ENCODE assay signal across 8 cellular contexts in the genomic region with DNA sequence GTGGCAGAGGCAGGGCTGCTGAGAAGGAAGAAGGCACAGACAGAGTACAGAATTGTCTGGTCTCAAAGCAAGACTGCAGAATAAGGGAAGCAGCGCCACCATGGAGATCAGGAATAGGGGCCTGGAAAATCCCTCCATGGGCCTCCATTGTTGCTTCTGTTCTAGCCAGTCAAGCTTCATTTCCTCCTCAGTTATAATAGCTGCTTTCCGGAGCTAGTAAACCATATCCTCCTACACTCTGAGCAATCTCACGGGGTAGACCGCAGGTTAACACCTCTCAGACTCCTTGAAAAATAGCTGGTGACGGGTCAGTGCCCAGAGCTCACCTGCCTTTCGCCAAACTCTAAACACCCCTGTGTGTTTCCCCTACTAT. TPM values are rescaled to one million over a fixed set of nuclear protein-coding genes. Genes with fewer than 3 reads are reported as not detected.
DNase-seq lines count a peak whose midpoint lies in the region; ATAC-seq, FAIRE-seq and TF ChIP-seq lines count a peak whose summit lies in the region.

No MANE protein-coding gene starts in this region.

- no peaks in the 10 kb centered on the region for H3K4me1 ChIP-seq in neuronal stem cell (ENCODE audit: control insufficient read depth in 2 of 2, insufficient read depth in 1 of 2, low read depth in 1 of 2, low read length in 2 of 2)

- H4K8ac ChIP-seq in neuronal stem cell (ENCODE audit: low read depth, low read length), result no peak overlapping the region

- no peak overlapping the region for H4K91ac ChIP-seq in neuronal stem cell (ENCODE audit: low read depth, low read length, poor library complexity)

- peak overlapping the region; percentile 88 for H2AFZ ChIP-seq in neuronal stem cell (ENCODE audit: low read length)

- DNase-seq in GM12891 (ENCODE audit: insufficient read length, low spot score), result no peak
- DNase-seq in MV-4-11 (lab: John Stamatoyannopoulos, UW), result peak; percentile 33
- peak; percentile 35 for DNase-seq in activated naive CD4-positive, alpha-beta T cell treated with anti-CD3 and anti-CD28 coated beads, Interleukin-2, amount 50 U/mL, for 16 hours
- no peak for DNase-seq in neuronal stem cell (ENCODE audit: low spot score)
- DNase-seq in SHP77 treated with DMSO at 0.1 percent for 48 hours (lab: John Stamatoyannopoulos, UW), result no peak
- DNase-seq in DMS114 treated with DMSO at 0.1 percent for 48 hours (lab: John Stamatoyannopoulos, UW; ENCODE audit: unreplicated experiment), result no peak
- DNase-seq in islet precursor cell, result no peak

- no peak overlapping the region for H3K14ac ChIP-seq in neuronal stem cell (ENCODE audit: low read length)

- no CpG with 5 or more reads among the region's 6 CpGs for WGBS in neuronal stem cell (ENCODE audit: extremely low coverage in 2 of 2, insufficient read length in 2 of 2, insufficient replicate concordance in 1 of 2), 2 donors

- no peak overlapping the region for H3K4me3 ChIP-seq in neuronal stem cell (ENCODE audit: low read length in 2 of 2)

- FAIRE-seq in GM12891 (lab: Jason Lieb, UNC), result no peak

- no peak for TF ChIP-seq POLR2A in GM12891 (IDR thresholded peaks at IDR 0.05; ENCODE audit: low read depth, low read length)

- H3K27me3 ChIP-seq in neuronal stem cell (ENCODE audit: control insufficient read depth in 3 of 3, insufficient read depth in 3 of 3, low read depth in 1 of 3, low read length in 3 of 3), result peaks cover 0 to 15% (median 0%) of the 10 kb centered on the region in 3 experiments

- no peak overlapping the region for H3K23ac ChIP-seq in neuronal stem cell (ENCODE audit: low read depth, low read length, poor library complexity)

- no peak overlapping the region for H2BK15ac ChIP-seq in neuronal stem cell (ENCODE audit: low read length)

- H3K79me1 ChIP-seq in neuronal stem cell (ENCODE audit: low read depth, low read length), result no peaks in the 10 kb centered on the region

- peak; percentile 45 for ATAC-seq in GM21717 (IDR thresholded peaks at IDR 0.05; ENCODE audit: unreplicated experiment)

- H3K9me3 ChIP-seq in neuronal stem cell (replicated peaks in 1 of 2; ENCODE audit: control insufficient read depth in 2 of 2, insufficient read depth in 1 of 2, low read depth in 1 of 2, low read length in 2 of 2), result no peaks in the 10 kb centered on the region

- no peaks in the 10 kb centered on the region for H3K36me3 ChIP-seq in neuronal stem cell (replicated peaks in 1 of 2; ENCODE audit: control insufficient read depth in 2 of 2, insufficient read depth in 2 of 2, low read length in 2 of 2)

- no peak overlapping the region for H3K18ac ChIP-seq in neuronal stem cell (ENCODE audit: low read length)

- no peak overlapping the region for H2BK12ac ChIP-seq in neuronal stem cell (ENCODE audit: low read length)

- no peak overlapping the region for H2BK120ac ChIP-seq in neuronal stem cell (ENCODE audit: low read depth, low read length)

- no peak overlapping the region for H3K4ac ChIP-seq in neuronal stem cell (ENCODE audit: low read length)

- H3K27ac ChIP-seq in neuronal stem cell (replicated peaks; ENCODE audit: low read length), result no peak overlapping the region

- H2AK5ac ChIP-seq in neuronal stem cell (ENCODE audit: low read depth, low read length), result no peak overlapping the region

- no peak overlapping the region for H3K9ac ChIP-seq in neuronal stem cell (ENCODE audit: low read depth, low read length, poor library complexity)

- H2BK5ac ChIP-seq in neuronal stem cell (ENCODE audit: low read length), result no peak overlapping the region

- no peak overlapping the region for H3K4me2 ChIP-seq in neuronal stem cell (ENCODE audit: insufficient read depth, low read length, poor library complexity, severe bottlenecking)

TF ChIP-seq in GM12891, 5 proteins besides CTCF, POLR2A, EP300 and RAD21:
- TF ChIP-seq SPI1 (IDR thresholded peaks at IDR 0.05; ENCODE audit: low read depth, low read length), result peak; percentile 50; the same call in 1 of the 2 replicates
- peak; percentile 99 for TF ChIP-seq PAX5 (IDR thresholded peaks at IDR 0.05; ENCODE audit: insufficient read depth, low read length, severe bottlenecking)
- no peak; the same call in 1 of the 2 replicates for TF ChIP-seq POLR2AphosphoS5 (IDR thresholded peaks at IDR 0.05; ENCODE audit: low read depth, low read length)
- TF ChIP-seq TAF1 (IDR thresholded peaks at IDR 0.05; ENCODE audit: low read depth, low read length), result no peak
- TF ChIP-seq POU2F2 (IDR thresholded peaks at IDR 0.05; ENCODE audit: low read depth, low read length), result peak; percentile 62

RNA-seq across cellular contexts. Expression of a gene that starts 0.6 kb away (rescaled TPM):
- polyA plus RNA-seq in GM12891 (2012; ENCODE audit: low read depth, missing spikeins), result 358 TPM
- polyA plus RNA-seq in neuronal stem cell (2013, experiment 1 of 2), result 4.8 TPM
- polyA plus RNA-seq in neuronal stem cell (2013, experiment 2 of 2), result 5.1 TPM

RNA-seq across cellular contexts. Expression of a gene that starts 11.5 kb away (rescaled TPM):
- polyA plus RNA-seq in GM12891 (2012; ENCODE audit: low read depth, missing spikeins), result 434 TPM
- polyA plus RNA-seq in neuronal stem cell (2013, experiment 1 of 2), result 18.7 TPM
- polyA plus RNA-seq in neuronal stem cell (2013, experiment 2 of 2), result 18.3 TPM

RNA-seq across cellular contexts. Expression of a gene that starts 27.0 kb away (rescaled TPM):
- polyA plus RNA-seq in GM12891 (2012; ENCODE audit: low read depth, missing spikeins), result 178 TPM
- polyA plus RNA-seq in neuronal stem cell (2013, experiment 1 of 2), result 180 TPM
- polyA plus RNA-seq in neuronal stem cell (2013, experiment 2 of 2), result 181 TPM

Comparison
In these comparisons a context has a peak if more than half of its experiments do, and no peak if none do; other contexts are left out.
1. DNase-seq: peak in MV-4-11 (single experiment) and activated naive CD4-positive, alpha-beta T cell treated with anti-CD3 and anti-CD28 coated beads, Interleukin-2, amount 50 U/mL, for 16 hours (single experiment); none in GM12891 (single experiment), neuronal stem cell (single experiment), SHP77 treated with DMSO at 0.1 percent for 48 hours (single experiment), DMS114 treated with DMSO at 0.1 percent for 48 hours (single experiment) and islet precursor cell (single experiment).